In genomic region chr7:2200584-2200980, GRCh38 we compare ENCODE assay signal across 28 cellular contexts.
"Had no signal": no experiment of that assay in that cellular context is flagged by ENCODE, and none has a peak within 500 bp of the region (broad histone marks: within the 10 kb centered on the region; RNA-seq: fewer than 3 reads in every experiment).

No MANE protein-coding gene starts in this region.

- H3K27ac Mint-ChIP-seq: activated B cell treated with CpG ODN at 0.5 μM for 24 hours; mesothelial cell of epicardium; naive thymus-derived CD8-positive, alpha-beta T cell; stimulated activated effector memory CD8-positive, alpha-beta T cell treated with anti-CD3 and anti-CD28 coated beads, Interleukin-12 subunit alpha, Interleukin-12 subunit beta, amount 100 ng/mL, for 72 hours had no signal

- H3K27me3 ChIP-seq: neutrophil, pancreas, right lobe of liver, suprapubic skin, tibial nerve, vagina had no signal

- H3K4me3 Mint-ChIP-seq: activated B cell treated with CpG ODN at 0.5 μM for 24 hours; central memory CD8-positive, alpha-beta T cell; mesothelial cell of epicardium; stimulated activated effector memory CD8-positive, alpha-beta T cell treated with anti-CD3 and anti-CD28 coated beads, Interleukin-12 subunit alpha, Interleukin-12 subunit beta, amount 100 ng/mL, for 72 hours; stimulated activated naive CD8-positive, alpha-beta T cell treated with anti-CD3 and anti-CD28 coated beads, Interleukin-15, amount 100 ng/mL, for 72 hours had no signal

- H3K9me3 ChIP-seq: neutrophil, pancreas, right lobe of liver, suprapubic skin, vagina had no signal

- H3K27me3 Mint-ChIP-seq: activated B cell treated with CpG ODN at 0.5 μM for 24 hours; central memory CD8-positive, alpha-beta T cell; naive thymus-derived CD8-positive, alpha-beta T cell; stimulated activated naive CD8-positive, alpha-beta T cell treated with anti-CD3 and anti-CD28 coated beads, Interleukin-15, amount 100 ng/mL, for 72 hours had no signal

- FAIRE-seq: astrocyte, colon, endothelial cell of umbilical vein, frontal cortex, keratinocyte, pancreas had no signal

- H3K36me3 ChIP-seq: pancreas, right lobe of liver had no signal

- H3K4me1 ChIP-seq: pancreas, right lobe of liver, suprapubic skin, vagina had no signal

- ATAC-seq: activated naive CD4-positive, alpha-beta T cell treated with anti-CD3 and anti-CD28 coated beads, Interleukin-2, amount 50 U/mL, for 72 hours; esophagus mucosa; naive thymus-derived CD8-positive, alpha-beta T cell; pancreas; stimulated activated effector memory CD8-positive, alpha-beta T cell treated with anti-CD3 and anti-CD28 coated beads, Interleukin-12 subunit alpha, Interleukin-12 subunit beta, amount 100 ng/mL, for 72 hours had no signal

- H3K27ac ChIP-seq: neutrophil, pancreas, right lobe of liver, skin epidermis, suprapubic skin, tibial nerve, vagina had no signal

- H3K9me3 Mint-ChIP-seq: activated B cell treated with CpG ODN at 0.5 μM for 24 hours; activated naive CD4-positive, alpha-beta T cell treated with anti-CD3 and anti-CD28 coated beads, Interleukin-2, amount 50 U/mL, for 72 hours; central memory CD8-positive, alpha-beta T cell; mesothelial cell of epicardium; naive thymus-derived CD8-positive, alpha-beta T cell; stimulated activated effector memory CD8-positive, alpha-beta T cell treated with anti-CD3 and anti-CD28 coated beads, Interleukin-12 subunit alpha, Interleukin-12 subunit beta, amount 100 ng/mL, for 72 hours had no signal

- H3K4me3 ChIP-seq: pancreas, right lobe of liver, skin epidermis, suprapubic skin, tibial nerve, vagina had no signal

- DNase-seq: activated CD4-positive, alpha-beta T cell treated with anti-CD3 and anti-CD28 coated beads for 4 hours; activated CD4-positive, alpha-beta T cell treated with anti-CD3 and anti-CD28 coated beads, Interleukin-2, amount 50 U/mL, for 48 hours; activated T-cell treated with anti-CD3 and anti-CD28 coated beads for 4 hours; effector memory CD4-positive, alpha-beta T cell; glutamatergic neuron; hippocampal formation; naive thymus-derived CD8-positive, alpha-beta T cell; stimulated activated CD4-positive, alpha-beta T cell treated with anti-CD3 and anti-CD28 coated beads, Interleukin-2, amount 100 ng/mL, for 24 hours; stimulated activated naive CD8-positive, alpha-beta T cell treated with anti-CD3 and anti-CD28 coated beads, Interleukin-15, amount 100 ng/mL, for 72 hours; T-helper 9 cell had no signal
